ENCODE assay signal across 9 cellular contexts in the genomic region with DNA sequence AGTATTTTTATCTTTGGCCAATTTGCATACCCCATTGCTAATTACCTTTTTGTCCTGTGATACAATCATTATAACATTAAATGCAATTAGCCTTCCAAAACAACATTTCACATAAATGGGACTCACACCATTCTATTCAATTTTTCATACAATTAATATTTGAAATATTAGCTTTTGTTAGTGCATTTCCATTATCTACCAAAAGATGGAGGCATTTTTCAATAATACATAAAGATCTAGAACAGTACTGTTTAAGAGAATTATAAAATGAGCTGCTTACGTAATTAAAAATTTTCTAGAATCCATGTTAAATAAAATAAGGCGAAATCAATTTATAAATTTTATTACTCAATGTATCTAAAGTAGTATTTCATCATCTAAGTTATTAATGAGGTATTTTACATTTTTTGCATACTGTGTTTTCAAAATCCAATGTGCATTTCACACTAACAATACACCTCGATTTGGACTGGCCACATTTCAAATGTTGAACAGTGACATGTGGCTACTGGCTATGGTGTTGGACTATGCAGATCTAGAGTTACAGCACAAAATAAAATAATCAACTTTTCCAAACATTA.
A peak's percentile ranks its signal among the peaks of the same experiment; 100 is the strongest.
DNase-seq lines count a peak whose midpoint lies in the region; ATAC-seq and TF ChIP-seq lines count a peak whose summit lies in the region.
"Had no signal": no experiment of that assay in that cellular context is flagged by ENCODE, and none has a peak within 500 bp of the region (broad histone marks: within the 10 kb centered on the region; RNA-seq: fewer than 3 reads in every experiment).

No MANE protein-coding gene starts in this region.

- H3K79me2 ChIP-seq in PC-9 (ENCODE audit: low read depth) (no peaks in the 10 kb centered on the region), smooth muscle cell (ENCODE audit: low read depth) (peaks cover 26% of the 10 kb centered on the region)

- no TSS peak for BruUV-seq in PC-9 (replicated peaks; lab: Mats Ljungman, UMichigan)

- no peak overlapping the region for H3K4me2 ChIP-seq in PC-9
- H3K4me2 ChIP-seq in smooth muscle cell = no peak overlapping the region

- H3K27me3 ChIP-seq in PC-9 (ENCODE audit: insufficient read depth, low read depth) = no peaks in the 10 kb centered on the region
- no peaks in the 10 kb centered on the region for H3K27me3 ChIP-seq in esophagus squamous epithelium
- no peaks in the 10 kb centered on the region for H3K27me3 ChIP-seq in smooth muscle cell (ENCODE audit: low read depth)

- H4K20me1 ChIP-seq in PC-9 (ENCODE audit: insufficient read depth) (no peaks in the 10 kb centered on the region), smooth muscle cell (ENCODE audit: low read depth) (peaks cover 46% of the 10 kb centered on the region)

- CTCF ChIA-PET in PC-9 (lab: Charles Lee) = interaction anchor here (1.0 to 2.2 kb wide), 4 partner anchors 11 to 327 kb away, joined by 3 to 13 read pairs (median 7); no protein-coding TSS in a partner anchor

- in situ Hi-C loops in GM13977 (cut with MboI; ENCODE audit: low pct_unique_long_range_greater_than_20kb, low sequenced_read_pairs, unreplicated experiment) = no loop called here

- 46 to 47% methylated on average over 3 of the region's 3 CpGs for WGBS in esophagus squamous epithelium, 2 donors
- WGBS in smooth muscle cell (ENCODE audit: low lambda C conversion rate) = 93% methylated on average over 3 of the region's 3 CpGs

- no peaks in the 10 kb centered on the region for H3K36me3 ChIP-seq in PC-9 (ENCODE audit: low read depth)
- peaks cover 0 to 48% (median 0%) of the 10 kb centered on the region in 3 donors for H3K36me3 ChIP-seq in esophagus squamous epithelium
- no peaks in the 10 kb centered on the region for H3K36me3 ChIP-seq in smooth muscle cell (ENCODE audit: low read depth)

- no peak for TF ChIP-seq POLR2A in esophagus squamous epithelium (IDR thresholded peaks at IDR 0.05)

- TF ChIP-seq CTCF in GM13977 (IDR thresholded peaks at IDR 0.05; ENCODE audit: extremely low read depth, insufficient read depth, missing control alignments) (peak; percentile 27), PC-9 (conservative IDR thresholded peaks at IDR 0.05) (peak; percentile 73), esophagus squamous epithelium (IDR thresholded peaks at IDR 0.05) (peak in 4 of 6 experiments; percentile 9 to 54 (median 46)), smooth muscle cell (IDR thresholded peaks at IDR 0.05; ENCODE audit: borderline replicate concordance, insufficient read depth, poor library complexity, severe bottlenecking) (peak; percentile 51)

- no peaks in the 10 kb centered on the region for H3K4me1 ChIP-seq in PC-9 (replicated peaks; ENCODE audit: insufficient read depth)
- H3K4me1 ChIP-seq in esophagus squamous epithelium = peaks cover 0 to 3% (median 0%) of the 10 kb centered on the region in 3 donors
- no peaks in the 10 kb centered on the region for H3K4me1 ChIP-seq in smooth muscle cell (ENCODE audit: low read depth)

- DNase-seq in GM13977 (ENCODE audit: low spot score) (no peak), PC-9 (no peak), esophagus squamous epithelium (lab: John Stamatoyannopoulos, UW) (no peak), smooth muscle cell (lab: John Stamatoyannopoulos, UW; ENCODE audit: unreplicated experiment) (no peak), NCI-H1092 treated with DMSO at 0.1 percent for 48 hours (lab: John Stamatoyannopoulos, UW) (no peak), midbrain (lab: John Stamatoyannopoulos, UW) (no peak)
- DNase-seq: activated T-cell treated with anti-CD3 and anti-CD28 coated beads, Interleukin-2, amount 50 U/mL, for 1 hour; hippocampal formation had no signal

- H3K27ac ChIP-seq in PC-9 (no peak overlapping the region), esophagus squamous epithelium (no peak overlapping the region), smooth muscle cell (ENCODE audit: low read depth) (no peak overlapping the region)

- POLR2A ChIA-PET in PC-9 (lab: Charles Lee; ENCODE audit: unreplicated experiment) = no interaction called here

- intact Hi-C loops in PC-9 (cut with micrococcal nuclease; ENCODE audit: unreplicated experiment) = no loop called here
- intact Hi-C loops in esophagus squamous epithelium (cut with DNase I) = no loop called here

- H3K9me2 ChIP-seq in PC-9 (ENCODE audit: insufficient read depth) = no peaks in the 10 kb centered on the region

- ATAC-seq in HG03039 (IDR thresholded peaks at IDR 0.05; ENCODE audit: unreplicated experiment) = no peak

- H3K9ac ChIP-seq in smooth muscle cell (ENCODE audit: low read depth) = no peak overlapping the region

- H3F3A ChIP-seq in PC-9 (ENCODE audit: insufficient read depth, low read depth) (no peaks in the 10 kb centered on the region), smooth muscle cell (ENCODE audit: low read depth) (no peaks in the 10 kb centered on the region)

- H3K9me3 ChIP-seq in PC-9 (ENCODE audit: insufficient read depth, low read depth) = no peaks in the 10 kb centered on the region
- H3K9me3 ChIP-seq in esophagus squamous epithelium = no peaks in the 10 kb centered on the region
- H3K9me3 ChIP-seq in smooth muscle cell (replicated peaks; ENCODE audit: low read depth) = no peaks in the 10 kb centered on the region

- H3K4me3 ChIP-seq in PC-9 (no peak overlapping the region), esophagus squamous epithelium (no peak overlapping the region), smooth muscle cell (no peak overlapping the region)

- no peak overlapping the region for H2AFZ ChIP-seq in PC-9
- no peak overlapping the region for H2AFZ ChIP-seq in smooth muscle cell (ENCODE audit: low read depth)
